14 cellular contexts compared by ENCODE assay signal in the genomic region with DNA sequence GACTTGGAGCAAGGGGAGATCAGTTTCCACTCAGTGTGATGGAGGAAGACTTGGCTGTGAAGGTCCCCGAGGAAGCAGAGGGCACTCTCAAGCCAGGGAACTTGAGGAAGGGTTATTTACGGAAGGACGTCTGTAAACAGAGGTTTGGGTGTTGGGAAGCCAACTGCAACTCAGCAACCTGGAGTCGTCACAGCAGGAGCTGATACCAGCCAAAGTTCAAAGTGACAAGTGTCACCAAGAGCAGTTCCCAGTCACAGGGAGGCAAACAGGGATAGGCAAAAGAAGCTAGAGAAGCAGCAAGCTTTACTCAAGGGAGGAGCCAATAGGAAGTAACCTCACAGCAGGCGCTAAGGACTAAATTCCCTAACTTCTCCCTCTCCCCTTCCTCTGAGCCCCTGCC.
A peak's percentile ranks its signal among the peaks of the same experiment; 100 is the strongest.
DNase-seq lines count a peak whose midpoint lies in the region; ATAC-seq and TF ChIP-seq lines count a peak whose summit lies in the region.
"Had no signal": no experiment of that assay in that cellular context is flagged by ENCODE, and none has a peak within 500 bp of the region (broad histone marks: within the 10 kb centered on the region; RNA-seq: fewer than 3 reads in every experiment).

No MANE protein-coding gene starts in this region.

- no peaks in the 10 kb centered on the region for H4K20me1 ChIP-seq in IMR-90 (ENCODE audit: insufficient read depth, low read length)
- no peaks in the 10 kb centered on the region for H4K20me1 ChIP-seq in hepatocyte (ENCODE audit: insufficient read depth, poor library complexity, severe bottlenecking)
- H4K20me1 ChIP-seq: BLaER1 treated with 17β-estradiol and CSF1 and Interleukin-3, amounts not matched to agents 10 nM and 100 nM had no signal

- peak overlapping the region; percentile 38 for H3K27ac Mint-ChIP-seq in stimulated activated naive B cell treated with anti-CD40 and anti-IgM and Interleukin-4, amounts not matched to agents 10 μg/mL and 1 μg/mL and 100 μg/mL, for 72 hours
- H3K27ac Mint-ChIP-seq: CD4-positive, CD25-positive, alpha-beta regulatory T cell; HFFc6 had no signal

- H3K9me3 ChIP-seq in IMR-90 (ENCODE audit: control insufficient read depth, insufficient read depth, low read length) (no peaks in the 10 kb centered on the region), hepatocyte (ENCODE audit: low read depth) (no peaks in the 10 kb centered on the region), mucosa of descending colon (no peaks in the 10 kb centered on the region)

- H3K14ac ChIP-seq in IMR-90 (replicated peaks; ENCODE audit: low read depth, low read length), result no peak overlapping the region

- no peak for TF ChIP-seq RAD21 in IMR-90 (IDR thresholded peaks at IDR 0.05; ENCODE audit: low read length)

- no peak overlapping the region for H2AK9ac ChIP-seq in IMR-90 (replicated peaks; ENCODE audit: low read depth, low read length, poor library complexity)

- no peaks in the 10 kb centered on the region for H3K4me1 ChIP-seq in IMR-90 (ENCODE audit: control insufficient read depth, insufficient read depth, low read length)
- H3K4me1 ChIP-seq in hepatocyte (ENCODE audit: insufficient read depth), result no peaks in the 10 kb centered on the region
- H3K4me1 ChIP-seq in mucosa of descending colon (ENCODE audit: low read depth), result peaks cover 2% of the 10 kb centered on the region

- no peak overlapping the region for H3K4ac ChIP-seq in IMR-90 (ENCODE audit: low read depth, low read length)

- H3K9me2 ChIP-seq in hepatocyte (replicated peaks; ENCODE audit: insufficient read depth), result no peaks in the 10 kb centered on the region

- in situ Hi-C loops in IMR-90 (cut with MboI; ENCODE audit: low sequenced_read_pairs), result no loop called here

- H4K5ac ChIP-seq in IMR-90 (ENCODE audit: low read depth, low read length), result no peak overlapping the region

- CTCF ChIA-PET in IMR-90 (lab: Yijun Ruan, JAX), result no interaction called here

- no peak overlapping the region for H3K18ac ChIP-seq in IMR-90 (ENCODE audit: low read depth, low read length)

- POLR2A ChIA-PET in IMR-90 (lab: Charles Lee; ENCODE audit: unreplicated experiment), result no interaction called here

- H3K36me3 ChIP-seq in IMR-90 (ENCODE audit: control insufficient read depth, insufficient read depth, low read length) (no peaks in the 10 kb centered on the region), hepatocyte (replicated peaks; ENCODE audit: insufficient read depth, low read depth) (no peaks in the 10 kb centered on the region), mucosa of descending colon (ENCODE audit: low read depth) (no peaks in the 10 kb centered on the region)
- H3K36me3 ChIP-seq: BLaER1 treated with 17β-estradiol and CSF1 and Interleukin-3, amounts not matched to agents 10 nM and 100 nM had no signal

- no peaks in the 10 kb centered on the region for H3K4me1 Mint-ChIP-seq in stimulated activated naive B cell treated with anti-CD40 and anti-IgM and Interleukin-4, amounts not matched to agents 10 μg/mL and 1 μg/mL and 100 μg/mL, for 72 hours
- H3K4me1 Mint-ChIP-seq: CD4-positive, CD25-positive, alpha-beta regulatory T cell had no signal

- no peak for TF ChIP-seq POLR2A in IMR-90 (IDR thresholded peaks at IDR 0.05; ENCODE audit: low read depth, low read length)

- H3K9me3 Mint-ChIP-seq in stimulated activated naive B cell treated with anti-CD40 and anti-IgM and Interleukin-4, amounts not matched to agents 10 μg/mL and 1 μg/mL and 100 μg/mL, for 72 hours, result no peaks in the 10 kb centered on the region
- H3K9me3 Mint-ChIP-seq: HFFc6 had no signal

- no peak overlapping the region for H3K9ac ChIP-seq in IMR-90 (ENCODE audit: low read depth, low read length)
- H3K9ac ChIP-seq: BLaER1 treated with 17β-estradiol and CSF1 and Interleukin-3, amounts not matched to agents 10 nM and 100 nM had no signal

- H3K27ac ChIP-seq in IMR-90 (ENCODE audit: insufficient read depth, low read length) (no peak overlapping the region), hepatocyte (no peak overlapping the region)
- H3K27ac ChIP-seq: BLaER1 treated with 17β-estradiol and CSF1 and Interleukin-3, amounts not matched to agents 10 nM and 100 nM; HL-60 had no signal

- H2AK5ac ChIP-seq in IMR-90 (ENCODE audit: low read depth, low read length), result no peak overlapping the region

- H3K27me3 ChIP-seq in IMR-90 (ENCODE audit: control insufficient read depth, insufficient read depth, low read length) (no peaks in the 10 kb centered on the region), hepatocyte (no peaks in the 10 kb centered on the region)
- H3K27me3 ChIP-seq: BLaER1 treated with 17β-estradiol and CSF1 and Interleukin-3, amounts not matched to agents 10 nM and 100 nM had no signal

- no peaks in the 10 kb centered on the region for H3K79me2 ChIP-seq in hepatocyte

- H3K4me3 ChIP-seq in IMR-90 (ENCODE audit: insufficient read depth, low read depth, low read length) (no peak overlapping the region), hepatocyte (no peak overlapping the region), mucosa of descending colon (no peak overlapping the region)
- H3K4me3 ChIP-seq: BLaER1 treated with 17β-estradiol and CSF1 and Interleukin-3, amounts not matched to agents 10 nM and 100 nM had no signal

- H3K4me2 ChIP-seq in IMR-90 (ENCODE audit: low read depth, low read length) (no peak overlapping the region), hepatocyte (peak overlapping the region; percentile 26)
- H3K4me2 ChIP-seq: BLaER1 treated with 17β-estradiol and CSF1 and Interleukin-3, amounts not matched to agents 10 nM and 100 nM had no signal

- H2BK120ac ChIP-seq in IMR-90 (ENCODE audit: low read depth, low read length), result no peak overlapping the region

- H4K91ac ChIP-seq in IMR-90 (ENCODE audit: insufficient read depth, low read depth, low read length), result no peak overlapping the region

- 40% methylated on average over 1 of the region's 5 CpGs; no CpG with 5 or more reads in 1 of the 2 experiments for WGBS in IMR-90 (ENCODE audit: extremely low coverage in 2 of 2, insufficient read length in 1 of 2), 2 experiments
- 50% methylated on average over 5 of the region's 5 CpGs for WGBS in hepatocyte (ENCODE audit: low lambda C conversion rate, missing lambda C conversion rate)

- no peak overlapping the region for H2BK5ac ChIP-seq in IMR-90 (ENCODE audit: low read depth, low read length, poor library complexity, severe bottlenecking)

- H2AFZ ChIP-seq in IMR-90 (replicated peaks; ENCODE audit: low read length, poor library complexity) (peak overlapping the region; percentile 9), hepatocyte (peak overlapping the region; percentile 19)

- H3K4me3 Mint-ChIP-seq in stimulated activated naive B cell treated with anti-CD40 and anti-IgM and Interleukin-4, amounts not matched to agents 10 μg/mL and 1 μg/mL and 100 μg/mL, for 72 hours, result no peak overlapping the region
- H3K4me3 Mint-ChIP-seq: CD4-positive, CD25-positive, alpha-beta regulatory T cell; HFFc6 had no signal

- H3K9me1 ChIP-seq in IMR-90 (ENCODE audit: insufficient read depth, low read length), result peaks cover 2% of the 10 kb centered on the region; the same call in 1 of the 2 replicates

- H4K8ac ChIP-seq in IMR-90 (ENCODE audit: low read depth in 2 of 2, low read length in 2 of 2), result no peak overlapping the region

- no peaks in the 10 kb centered on the region for H3K27me3 Mint-ChIP-seq in stimulated activated naive B cell treated with anti-CD40 and anti-IgM and Interleukin-4, amounts not matched to agents 10 μg/mL and 1 μg/mL and 100 μg/mL, for 72 hours
- H3K27me3 Mint-ChIP-seq: CD4-positive, CD25-positive, alpha-beta regulatory T cell had no signal

- dilution Hi-C loops in IMR-90 (cut with HindIII; ENCODE audit: low sequenced_read_pairs, unreplicated experiment), result no loop called here

- no TSS peak for BruUV-seq in IMR-90 (replicated peaks; lab: Mats Ljungman, UMichigan)

- no peak overlapping the region for H2BK20ac ChIP-seq in IMR-90 (ENCODE audit: low read depth, low read length)

- no peak overlapping the region for H3K56ac ChIP-seq in IMR-90 (ENCODE audit: extremely low read depth, insufficient read depth, low read length)

- no peaks in the 10 kb centered on the region for H3K79me1 ChIP-seq in IMR-90 (ENCODE audit: low read depth in 1 of 2, low read length in 2 of 2)

- H3K23ac ChIP-seq in IMR-90 (ENCODE audit: low read depth, low read length), result no peak overlapping the region

- no peak for TF ChIP-seq CTCF in IMR-90 (conservative IDR thresholded peaks at IDR 0.05; ENCODE audit: low read depth, low read length)
- no peak for TF ChIP-seq CTCF in hepatocyte (IDR thresholded peaks at IDR 0.05; ENCODE audit: poor library complexity)
- TF ChIP-seq CTCF in mucosa of descending colon (IDR thresholded peaks at IDR 0.05), result no peak

- H2BK15ac ChIP-seq in IMR-90 (ENCODE audit: low read depth, low read length), result no peak overlapping the region

- intact Hi-C loops in IMR-90 (cut with micrococcal nuclease) (loop anchor here (10.0 kb wide), 1 partner anchor 495 kb away; no protein-coding TSS in a partner anchor), mucosa of descending colon (cut with DNase I, micrococcal nuclease) (no loop called here)

- no peaks in the 10 kb centered on the region for H3K36me3 Mint-ChIP-seq in stimulated activated naive B cell treated with anti-CD40 and anti-IgM and Interleukin-4, amounts not matched to agents 10 μg/mL and 1 μg/mL and 100 μg/mL, for 72 hours
- H3K36me3 Mint-ChIP-seq: CD4-positive, CD25-positive, alpha-beta regulatory T cell had no signal

- no peak for ATAC-seq in IMR-90 (ENCODE audit: low read depth)
- ATAC-seq in mucosa of descending colon, result peak; percentile 98
- ATAC-seq in stimulated activated naive B cell treated with anti-CD40 and anti-IgM and Interleukin-4, amounts not matched to agents 10 μg/mL and 1 μg/mL and 100 μg/mL, for 72 hours (replicated peaks), result no peak
- ATAC-seq in HG03280 (IDR thresholded peaks at IDR 0.05; ENCODE audit: unreplicated experiment), result no peak

- DNase-seq in IMR-90 (no peak), hepatocyte (ENCODE audit: low spot score) (peak; percentile 30), mucosa of descending colon (peak in 2 of 3 donors; percentile 63), NCI-H748 treated with DMSO at 0.1 percent for 48 hours (lab: John Stamatoyannopoulos, UW) (no peak)
- DNase-seq in stimulated activated naive B cell treated with anti-CD40 and anti-IgM and Interleukin-4, amounts not matched to agents 10 μg/mL and 1 μg/mL and 100 μg/mL, for 72 hours, result no peak
- no peak for DNase-seq in stimulated activated CD4-positive, alpha-beta T cell treated with anti-CD3 and anti-CD28 coated beads, Interleukin-4, amount 100 ng/mL, for 24 hours
- DNase-seq: 8988T; ACHN; CD4-positive, CD25-positive, alpha-beta regulatory T cell; HCEC 1CT; HFFc6 had no signal

TF ChIP-seq in IMR-90, 13 proteins besides CTCF, POLR2A, EP300 and RAD21 (continues in another document):
- TF ChIP-seq NFE2L2 (IDR thresholded peaks at IDR 0.05; ENCODE audit: low read depth, low read length) (no peak), FOS (IDR thresholded peaks at IDR 0.05; ENCODE audit: low read depth, low read length) (no peak), RCOR1 (IDR thresholded peaks at IDR 0.05; ENCODE audit: insufficient replicate concordance, low read length) (no peak), SMC3 (IDR thresholded peaks at IDR 0.05; ENCODE audit: low read depth, low read length) (no peak), MAZ (IDR thresholded peaks at IDR 0.05; ENCODE audit: borderline replicate concordance, low read depth, low read length) (no peak), RFX5 (IDR thresholded peaks at IDR 0.05; ENCODE audit: low read depth, low read length) (no peak)

Comparison
In these comparisons a context has a peak if more than half of its experiments do, and no peak if none do; other contexts are left out.
1. DNase-seq: peak in hepatocyte (single experiment) and mucosa of descending colon (2 of 3); none in IMR-90 (single experiment), stimulated activated naive B cell treated with anti-CD40 and anti-IgM and Interleukin-4, amounts not matched to agents 10 μg/mL and 1 μg/mL and 100 μg/mL, for 72 hours (single experiment), stimulated activated CD4-positive, alpha-beta T cell treated with anti-CD3 and anti-CD28 coated beads, Interleukin-4, amount 100 ng/mL, for 24 hours (single experiment) and NCI-H748 treated with DMSO at 0.1 percent for 48 hours (single experiment).